In genomic region chr2:219998714-219999227, GRCh38 we compare ENCODE assay signal across 1 cellular context.
TF ChIP-seq lines count a peak whose summit lies in the region.

No MANE protein-coding gene starts in this region.

TF ChIP-seq in Ishikawa, 13 proteins besides CTCF, POLR2A, EP300 and RAD21 (continued from another document):
- TF ChIP-seq, protein P1, sequence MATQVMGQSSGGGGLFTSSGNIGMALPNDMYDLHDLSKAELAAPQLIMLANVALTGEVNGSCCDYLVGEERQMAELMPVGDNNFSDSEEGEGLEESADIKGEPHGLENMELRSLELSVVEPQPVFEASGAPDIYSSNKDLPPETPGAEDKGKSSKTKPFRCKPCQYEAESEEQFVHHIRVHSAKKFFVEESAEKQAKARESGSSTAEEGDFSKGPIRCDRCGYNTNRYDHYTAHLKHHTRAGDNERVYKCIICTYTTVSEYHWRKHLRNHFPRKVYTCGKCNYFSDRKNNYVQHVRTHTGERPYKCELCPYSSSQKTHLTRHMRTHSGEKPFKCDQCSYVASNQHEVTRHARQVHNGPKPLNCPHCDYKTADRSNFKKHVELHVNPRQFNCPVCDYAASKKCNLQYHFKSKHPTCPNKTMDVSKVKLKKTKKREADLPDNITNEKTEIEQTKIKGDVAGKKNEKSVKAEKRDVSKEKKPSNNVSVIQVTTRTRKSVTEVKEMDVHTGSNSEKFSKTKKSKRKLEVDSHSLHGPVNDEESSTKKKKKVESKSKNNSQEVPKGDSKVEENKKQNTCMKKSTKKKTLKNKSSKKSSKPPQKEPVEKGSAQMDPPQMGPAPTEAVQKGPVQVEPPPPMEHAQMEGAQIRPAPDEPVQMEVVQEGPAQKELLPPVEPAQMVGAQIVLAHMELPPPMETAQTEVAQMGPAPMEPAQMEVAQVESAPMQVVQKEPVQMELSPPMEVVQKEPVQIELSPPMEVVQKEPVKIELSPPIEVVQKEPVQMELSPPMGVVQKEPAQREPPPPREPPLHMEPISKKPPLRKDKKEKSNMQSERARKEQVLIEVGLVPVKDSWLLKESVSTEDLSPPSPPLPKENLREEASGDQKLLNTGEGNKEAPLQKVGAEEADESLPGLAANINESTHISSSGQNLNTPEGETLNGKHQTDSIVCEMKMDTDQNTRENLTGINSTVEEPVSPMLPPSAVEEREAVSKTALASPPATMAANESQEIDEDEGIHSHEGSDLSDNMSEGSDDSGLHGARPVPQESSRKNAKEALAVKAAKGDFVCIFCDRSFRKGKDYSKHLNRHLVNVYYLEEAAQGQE (IDR thresholded peaks at IDR 0.05; ENCODE audit: low read depth), result no peak
- TF ChIP-seq CEBPB (IDR thresholded peaks at IDR 0.05) (no peak), TEAD4 (IDR thresholded peaks at IDR 0.05) (0 out of 2 replicates have a peak, but pooled peaks have one; percentile 18)
